18 cellular contexts compared by ENCODE assay signal in genomic region chrX:18900401-18900976, GRCh38.
A peak's percentile ranks its signal among the peaks of the same experiment; 100 is the strongest.
DNase-seq lines count a peak whose midpoint lies in the region; ATAC-seq and TF ChIP-seq lines count a peak whose summit lies in the region.
"Had no signal": no experiment of that assay in that cellular context is flagged by ENCODE, and none has a peak within 500 bp of the region (broad histone marks: within the 10 kb centered on the region; RNA-seq: fewer than 3 reads in every experiment).

No MANE protein-coding gene starts in this region.

- H3K27me3 Mint-ChIP-seq in stimulated activated naive CD8-positive, alpha-beta T cell treated with anti-CD3 and anti-CD28 coated beads, Interleukin-15, Interleukin-2, amounts not matched to agents 100 ng/mL and 50 ng/mL, for 24 hours, result no peaks in the 10 kb centered on the region

- no peak overlapping the region for H3K4ac ChIP-seq in trophoblast cell (ENCODE audit: low read depth, low read length)

- peaks cover 15 to 28% of the 10 kb centered on the region in 2 experiments for H3K36me3 ChIP-seq in trophoblast cell (ENCODE audit: control insufficient read depth in 1 of 2, insufficient read depth in 2 of 2, low read length in 2 of 2)

- no peaks in the 10 kb centered on the region for H3K79me1 ChIP-seq in trophoblast cell (ENCODE audit: low read length)

- H3K4me3 Mint-ChIP-seq in stimulated activated naive CD8-positive, alpha-beta T cell treated with anti-CD3 and anti-CD28 coated beads, Interleukin-15, Interleukin-2, amounts not matched to agents 100 ng/mL and 50 ng/mL, for 24 hours, result no peak overlapping the region
- H3K4me3 Mint-ChIP-seq: CD14-positive monocyte, HFFc6 had no signal

- H3K4me3 ChIP-seq in epithelial cell of esophagus (ENCODE audit: low read length) (no peak overlapping the region), trophoblast cell (ENCODE audit: low read depth, low read length) (no peak overlapping the region)

- H3K4me2 ChIP-seq in trophoblast cell (ENCODE audit: low read length), result peak overlapping the region; percentile 34
- H3K4me2 ChIP-seq: KMS-11 had no signal

- H2BK120ac ChIP-seq in trophoblast cell (ENCODE audit: insufficient read depth, low read length, poor library complexity), result peak overlapping the region; percentile 24

- H3K23ac ChIP-seq in trophoblast cell (ENCODE audit: low read length), result no peak overlapping the region

- no peak overlapping the region for H4K8ac ChIP-seq in trophoblast cell (ENCODE audit: low read depth, low read length)

- H4K91ac ChIP-seq in trophoblast cell (ENCODE audit: low read depth, low read length), result no peak overlapping the region

- H3K27ac Mint-ChIP-seq in stimulated activated naive CD8-positive, alpha-beta T cell treated with anti-CD3 and anti-CD28 coated beads, Interleukin-15, Interleukin-2, amounts not matched to agents 100 ng/mL and 50 ng/mL, for 24 hours, result peak overlapping the region; percentile 41
- H3K27ac Mint-ChIP-seq: HFFc6 had no signal

- H3K36me3 Mint-ChIP-seq in stimulated activated naive CD8-positive, alpha-beta T cell treated with anti-CD3 and anti-CD28 coated beads, Interleukin-15, Interleukin-2, amounts not matched to agents 100 ng/mL and 50 ng/mL, for 24 hours (ENCODE audit: low read depth), result peaks cover 3% of the 10 kb centered on the region

- no peak overlapping the region for H2AK5ac ChIP-seq in trophoblast cell (ENCODE audit: low read length)

- H3K79me2 ChIP-seq in trophoblast cell (ENCODE audit: control insufficient read depth, insufficient read depth, low read length, poor library complexity), result no peaks in the 10 kb centered on the region

- no peak overlapping the region for H3K27ac ChIP-seq in trophoblast cell (ENCODE audit: low read depth, low read length)
- H3K27ac ChIP-seq: HL-60, KMS-11 had no signal

- no peaks in the 10 kb centered on the region for H3K4me1 Mint-ChIP-seq in stimulated activated naive CD8-positive, alpha-beta T cell treated with anti-CD3 and anti-CD28 coated beads, Interleukin-15, Interleukin-2, amounts not matched to agents 100 ng/mL and 50 ng/mL, for 24 hours (ENCODE audit: low read depth)
- H3K4me1 Mint-ChIP-seq: CD14-positive monocyte had no signal

- peak overlapping the region; percentile 42 for H2BK12ac ChIP-seq in trophoblast cell (ENCODE audit: low read length)

- no peaks in the 10 kb centered on the region for H3K27me3 ChIP-seq in trophoblast cell (ENCODE audit: insufficient read depth, low read length)

- H3K9ac ChIP-seq in trophoblast cell (ENCODE audit: low read length), result no peak overlapping the region
- H3K9ac ChIP-seq: KMS-11 had no signal

- no peak overlapping the region for H2AFZ ChIP-seq in trophoblast cell (ENCODE audit: insufficient read depth, low read length, poor library complexity)

- H3K4me1 ChIP-seq in trophoblast cell (ENCODE audit: control insufficient read depth in 1 of 2, insufficient read depth in 2 of 2, low read length in 2 of 2), result peaks cover 7 to 16% of the 10 kb centered on the region in 2 experiments

- H3K14ac ChIP-seq in trophoblast cell (ENCODE audit: low read length), result no peak overlapping the region

- H3K9me3 ChIP-seq in trophoblast cell (ENCODE audit: insufficient read depth, low read depth, low read length), result no peaks in the 10 kb centered on the region

- H4K12ac ChIP-seq in trophoblast cell (ENCODE audit: low read depth, low read length), result no peak overlapping the region

- no peaks in the 10 kb centered on the region for H3K9me3 Mint-ChIP-seq in stimulated activated naive CD8-positive, alpha-beta T cell treated with anti-CD3 and anti-CD28 coated beads, Interleukin-15, Interleukin-2, amounts not matched to agents 100 ng/mL and 50 ng/mL, for 24 hours
- H3K9me3 Mint-ChIP-seq: CD14-positive monocyte, HFFc6 had no signal

- no peak for DNase-seq in stimulated activated naive CD8-positive, alpha-beta T cell treated with anti-CD3 and anti-CD28 coated beads, Interleukin-15, Interleukin-2, amounts not matched to agents 100 U/mL and 50 U/mL, for 24 hours
- peak; percentile 15 for DNase-seq in epithelial cell of esophagus (ENCODE audit: low read depth)
- DNase-seq in trophoblast cell, result no peak
- no peak for DNase-seq in dedifferentiated amniotic fluid mesenchymal stem cell (ENCODE audit: extremely low spot score)
- no peak for DNase-seq in kidney glomerular epithelial cell (lab: John Stamatoyannopoulos, UW)
- DNase-seq in HuH-7.5 (ENCODE audit: low spot score), result no peak
- DNase-seq: EL, HFFc6, IMR-90, NCI-H1105, NCI-H2081, SIG-M5 had no signal

- no peak for TF ChIP-seq CTCF in epithelial cell of esophagus (IDR thresholded peaks at IDR 0.05; ENCODE audit: insufficient read depth, low read depth, low read length, missing control alignments)

- H2BK5ac ChIP-seq in trophoblast cell (ENCODE audit: low read depth, low read length, poor library complexity), result peak overlapping the region; percentile 43

- no peak for ATAC-seq in stimulated activated naive CD8-positive, alpha-beta T cell treated with anti-CD3 and anti-CD28 coated beads, Interleukin-15, Interleukin-2, amounts not matched to agents 100 U/mL and 50 U/mL, for 24 hours
- no peak for ATAC-seq in GM18498 (IDR thresholded peaks at IDR 0.05; ENCODE audit: unreplicated experiment)
- ATAC-seq: Panc1 had no signal

- no peak overlapping the region for H3K18ac ChIP-seq in trophoblast cell (ENCODE audit: low read length)

- WGBS in trophoblast cell (ENCODE audit: extremely low coverage, insufficient coverage, insufficient read length), result no CpG with 5 or more reads among the region's 15 CpGs
